ENCODE assay signal across 22 cellular contexts in the genomic region with DNA sequence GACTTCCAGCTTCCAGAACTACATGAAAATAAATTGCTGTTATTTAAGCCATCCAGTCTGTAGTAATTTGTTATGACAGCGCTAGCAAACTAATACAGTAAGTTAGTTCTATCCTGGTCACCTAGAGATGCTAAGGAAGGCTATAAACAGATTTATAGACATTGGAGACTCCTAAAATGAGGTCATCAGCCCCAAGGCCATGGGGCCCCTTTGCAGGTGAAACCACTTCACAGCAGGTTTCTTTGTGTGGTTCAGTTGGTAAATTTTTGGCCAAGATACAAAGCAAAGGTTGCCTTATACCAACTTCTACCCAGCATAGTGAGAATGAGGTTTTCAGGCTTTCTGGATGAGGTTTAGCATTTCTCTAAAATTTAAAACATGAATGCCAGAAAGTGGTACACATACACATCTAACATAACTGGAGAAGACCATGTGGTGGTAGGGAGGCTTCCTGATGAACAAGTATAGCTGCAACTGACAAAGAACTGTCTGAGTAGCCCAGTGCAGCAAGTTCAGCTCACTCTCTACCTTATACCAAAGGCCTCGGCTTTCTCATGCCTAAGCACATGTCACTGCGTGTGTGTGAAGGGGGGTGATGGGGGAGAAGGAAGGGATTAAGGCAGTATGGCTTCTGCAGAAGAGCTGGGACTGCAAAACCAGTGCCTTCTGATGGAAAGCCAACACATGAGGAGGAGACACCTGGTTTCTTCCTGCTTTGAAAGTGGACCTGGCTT.
"Had no signal": no experiment of that assay in that cellular context is flagged by ENCODE, and none has a peak within 500 bp of the region (broad histone marks: within the 10 kb centered on the region; RNA-seq: fewer than 3 reads in every experiment).

No MANE protein-coding gene starts in this region.

- H3K9me3 ChIP-seq: esophagus squamous epithelium, lower lobe of right lung, uterus had no signal

- H3K79me2 ChIP-seq: hepatocyte had no signal

- DNase-seq: activated CD4-positive, alpha-beta T cell treated with anti-CD3 and anti-CD28 coated beads, Interleukin-2, amount 10 ng/mL, durations not matched to agents 24 days and 14 days; activated CD8-positive, alpha-beta T cell treated with anti-CD3 and anti-CD28 coated beads for 36 hours; activated naive CD4-positive, alpha-beta T cell treated with Interleukin-2 at 50 U/mL for 16 hours; activated naive CD8-positive, alpha-beta T cell treated with anti-CD3 and anti-CD28 coated beads, Interleukin-2, amount 10 ng/mL, durations not matched to agents 7 days and 5 days; activated T-cell treated with anti-CD3 and anti-CD28 coated beads, Interleukin-2, amount 50 U/mL, for 1 hour; amygdala; dermis blood vessel endothelial cell; effector memory CD8-positive, alpha-beta T cell; esophagus squamous epithelium; lower lobe of right lung; stimulated activated CD4-positive, alpha-beta T cell treated with anti-CD3 and anti-CD28 coated beads, Interleukin-2, amount 100 ng/mL, for 24 hours; stimulated activated naive CD8-positive, alpha-beta T cell treated with anti-CD3 and anti-CD28 coated beads, Interleukin-15, Interleukin-2, amounts not matched to agents 100 U/mL and 50 U/mL, for 24 hours; substantia nigra; T-helper 9 cell; tibial artery; uterus had no signal

- H3K4me3 Mint-ChIP-seq: activated CD4-positive, alpha-beta T cell treated with anti-CD3 and anti-CD28 coated beads, Interleukin-2, amount 10 ng/mL, durations not matched to agents 24 days and 14 days; activated CD8-positive, alpha-beta T cell treated with anti-CD3 and anti-CD28 coated beads for 36 hours; activated naive CD8-positive, alpha-beta T cell treated with anti-CD3 and anti-CD28 coated beads, Interleukin-2, amount 10 ng/mL, durations not matched to agents 7 days and 5 days; effector memory CD8-positive, alpha-beta T cell; natural killer cell treated with Interleukin-12 subunit alpha and Interleukin-12 subunit beta and Interleukin-15 and Interleukin-18, amount 100 ng/mL, for 72 hours had no signal

- H3K27me3 Mint-ChIP-seq: activated CD4-positive, alpha-beta T cell treated with anti-CD3 and anti-CD28 coated beads, Interleukin-2, amount 10 ng/mL, durations not matched to agents 24 days and 14 days; activated CD8-positive, alpha-beta T cell treated with anti-CD3 and anti-CD28 coated beads for 36 hours; activated naive CD8-positive, alpha-beta T cell treated with anti-CD3 and anti-CD28 coated beads, Interleukin-2, amount 10 ng/mL, durations not matched to agents 7 days and 5 days; effector memory CD8-positive, alpha-beta T cell; natural killer cell treated with Interleukin-12 subunit alpha and Interleukin-12 subunit beta and Interleukin-15 and Interleukin-18, amount 100 ng/mL, for 72 hours; progenitor cell of endocrine pancreas had no signal

- ATAC-seq: activated CD8-positive, alpha-beta T cell treated with anti-CD3 and anti-CD28 coated beads for 36 hours; effector memory CD8-positive, alpha-beta T cell; lower lobe of right lung; natural killer cell treated with Interleukin-12 subunit alpha and Interleukin-12 subunit beta and Interleukin-15 and Interleukin-18, amount 100 ng/mL, for 72 hours; stimulated activated naive CD8-positive, alpha-beta T cell treated with anti-CD3 and anti-CD28 coated beads, Interleukin-15, Interleukin-2, amounts not matched to agents 100 U/mL and 50 U/mL, for 24 hours had no signal

- H3K4me1 ChIP-seq: esophagus squamous epithelium, lower lobe of right lung, right atrium auricular region, tibial artery, uterus had no signal

- H3K4me1 Mint-ChIP-seq: activated CD4-positive, alpha-beta T cell treated with anti-CD3 and anti-CD28 coated beads, Interleukin-2, amount 10 ng/mL, durations not matched to agents 24 days and 14 days; activated naive CD8-positive, alpha-beta T cell treated with anti-CD3 and anti-CD28 coated beads, Interleukin-2, amount 10 ng/mL, durations not matched to agents 7 days and 5 days had no signal

- H3K27ac ChIP-seq: cardiac muscle cell, esophagus squamous epithelium, hepatocyte, lower lobe of right lung, right atrium auricular region, tibial artery, uterus had no signal

- H2AFZ ChIP-seq: hepatocyte had no signal

- H3K36me3 Mint-ChIP-seq: activated naive CD8-positive, alpha-beta T cell treated with anti-CD3 and anti-CD28 coated beads, Interleukin-2, amount 10 ng/mL, durations not matched to agents 7 days and 5 days; natural killer cell treated with Interleukin-12 subunit alpha and Interleukin-12 subunit beta and Interleukin-15 and Interleukin-18, amount 100 ng/mL, for 72 hours had no signal

- H3K36me3 ChIP-seq: cardiac muscle cell, esophagus squamous epithelium, lower lobe of right lung, right atrium auricular region, tibial artery, uterus had no signal

- H3K4me3 ChIP-seq: cardiac muscle cell, esophagus squamous epithelium, hepatocyte, lower lobe of right lung, right atrium auricular region, tibial artery, uterus had no signal

- H3K4me2 ChIP-seq: hepatocyte had no signal

- H3K27me3 ChIP-seq: cardiac muscle cell, esophagus squamous epithelium, hepatocyte, right atrium auricular region, tibial artery, uterus had no signal

- H3K27ac Mint-ChIP-seq: activated CD4-positive, alpha-beta T cell treated with anti-CD3 and anti-CD28 coated beads, Interleukin-2, amount 10 ng/mL, durations not matched to agents 24 days and 14 days; activated CD8-positive, alpha-beta T cell treated with anti-CD3 and anti-CD28 coated beads for 36 hours; activated naive CD8-positive, alpha-beta T cell treated with anti-CD3 and anti-CD28 coated beads, Interleukin-2, amount 10 ng/mL, durations not matched to agents 7 days and 5 days; activated T-helper 2 cell treated with anti-CD3 and anti-CD28 coated beads, Interferon-gamma antibody, Interleukin-2, Interleukin-4, amounts not matched to agents 10 μg/mL and 5 μg/mL and 100 μg/mL, durations not matched to agents 14 hours and 24 hours and 36 hours; effector memory CD8-positive, alpha-beta T cell; natural killer cell treated with Interleukin-12 subunit alpha and Interleukin-12 subunit beta and Interleukin-15 and Interleukin-18, amount 100 ng/mL, for 72 hours; progenitor cell of endocrine pancreas had no signal

- H3K9me3 Mint-ChIP-seq: activated CD4-positive, alpha-beta T cell treated with anti-CD3 and anti-CD28 coated beads, Interleukin-2, amount 10 ng/mL, durations not matched to agents 24 days and 14 days; activated CD8-positive, alpha-beta T cell treated with anti-CD3 and anti-CD28 coated beads for 36 hours; activated naive CD8-positive, alpha-beta T cell treated with anti-CD3 and anti-CD28 coated beads, Interleukin-2, amount 10 ng/mL, durations not matched to agents 7 days and 5 days; activated T-helper 2 cell treated with anti-CD3 and anti-CD28 coated beads, Interferon-gamma antibody, Interleukin-2, Interleukin-4, amounts not matched to agents 10 μg/mL and 5 μg/mL and 100 μg/mL, durations not matched to agents 14 hours and 24 hours and 36 hours had no signal
